In genomic region chr17:42189651-42189965, GRCh38 we compare ENCODE assay signal across 19 cellular contexts. TPM values are rescaled to one million over a fixed set of nuclear protein-coding genes. Genes with fewer than 3 reads are reported as not detected.
DNase-seq lines count a peak whose midpoint lies in the region; ATAC-seq and TF ChIP-seq lines count a peak whose summit lies in the region.
"Had no signal": no experiment of that assay in that cellular context is flagged by ENCODE, and none has a peak within 500 bp of the region (broad histone marks: within the 10 kb centered on the region; RNA-seq: fewer than 3 reads in every experiment).

No MANE protein-coding gene starts in this region.

- peaks cover 26% of the 10 kb centered on the region for H3K4me1 Mint-ChIP-seq in GM23338
- peaks cover 80% of the 10 kb centered on the region for H3K4me1 Mint-ChIP-seq in dendritic cell treated with granulocyte-macrophage colony-stimulating factor and Interleukin-4, amounts not matched to agents 40 ng/mL and 50 ng/mL, for 4 days (ENCODE audit: low read depth)

- in situ Hi-C loops in GM13977 (cut with MboI; ENCODE audit: low pct_unique_long_range_greater_than_20kb, low sequenced_read_pairs, unreplicated experiment): no loop called here

- H3K27ac ChIP-seq in BLaER1: peak overlapping the region; percentile 13; the same call in 1 of the 2 replicates
- H3K27ac ChIP-seq in GM23338 (ENCODE audit: low read depth): no peak overlapping the region
- peak overlapping the region in 3 of 8 donors; percentile 28 to 66 (median 28) for H3K27ac ChIP-seq in spleen

- no peak overlapping the region for H3K4me3 Mint-ChIP-seq in GM23338
- no peak overlapping the region for H3K4me3 Mint-ChIP-seq in dendritic cell treated with granulocyte-macrophage colony-stimulating factor and Interleukin-4, amounts not matched to agents 40 ng/mL and 50 ng/mL, for 4 days

- H3K36me3 ChIP-seq in BLaER1 (peaks cover 16% of the 10 kb centered on the region; the same call in 1 of the 2 replicates), GM23338 (ENCODE audit: insufficient read depth) (no peaks in the 10 kb centered on the region), spleen (peaks cover 0 to 36% (median 8%) of the 10 kb centered on the region in 6 donors)
- H3K36me3 ChIP-seq: BE2C had no signal

- no peaks in the 10 kb centered on the region for H3K79me2 ChIP-seq in GM23338 (replicated peaks; ENCODE audit: insufficient read depth)

- H3K27ac Mint-ChIP-seq in GM23338: no peak overlapping the region
- H3K27ac Mint-ChIP-seq in dendritic cell treated with granulocyte-macrophage colony-stimulating factor and Interleukin-4, amounts not matched to agents 40 ng/mL and 50 ng/mL, for 4 days: peak overlapping the region; percentile 75
- H3K27ac Mint-ChIP-seq: CD4-positive, alpha-beta memory T cell had no signal

- H3K27me3 ChIP-seq in BLaER1 (peaks cover 5% of the 10 kb centered on the region; the same call in 1 of the 2 replicates), GM23338 (ENCODE audit: insufficient read depth) (peaks cover 18% of the 10 kb centered on the region), spleen (replicated peaks in 1 of 7) (no peaks in the 10 kb centered on the region)
- H3K27me3 ChIP-seq: BE2C had no signal

- no peaks in the 10 kb centered on the region for H3K9me2 ChIP-seq in GM23338 (ENCODE audit: insufficient read depth)

- H3K36me3 Mint-ChIP-seq in GM23338 (ENCODE audit: low read depth): no peaks in the 10 kb centered on the region
- peaks cover 50% of the 10 kb centered on the region for H3K36me3 Mint-ChIP-seq in dendritic cell treated with granulocyte-macrophage colony-stimulating factor and Interleukin-4, amounts not matched to agents 40 ng/mL and 50 ng/mL, for 4 days (ENCODE audit: low read depth)
- H3K36me3 Mint-ChIP-seq: CD4-positive, alpha-beta memory T cell had no signal

- intact Hi-C loops in dendritic cell treated with granulocyte-macrophage colony-stimulating factor and Interleukin-4, amounts not matched to agents 40 ng/mL and 50 ng/mL, for 4 days (cut with micrococcal nuclease): no loop called here
- intact Hi-C loops in spleen (cut with DNase I; ENCODE audit: low total_unique reads): loop anchor here (10.0 kb wide), 1 partner anchor 75 kb away; the partner anchor contains the start of gene DHX58

- H3K4me1 ChIP-seq in BLaER1: peaks cover 55% of the 10 kb centered on the region
- peaks cover 12% of the 10 kb centered on the region for H3K4me1 ChIP-seq in GM23338 (ENCODE audit: insufficient read depth)
- H3K4me1 ChIP-seq in spleen: peaks cover 23 to 72% (median 45%) of the 10 kb centered on the region in 6 donors

- no peak for TF ChIP-seq POLR2A in spleen (IDR thresholded peaks at IDR 0.05)

- no peak overlapping the region for H2AFZ ChIP-seq in GM23338

- ATAC-seq in GM23338: 0 out of 3 replicates have a peak, but pooled peaks have one; percentile 6
- ATAC-seq: K562 had no signal

- no peak for TF ChIP-seq CTCF in GM23338 (conservative IDR thresholded peaks at IDR 0.05; ENCODE audit: low read depth in 2 of 2)
- TF ChIP-seq CTCF in spleen (IDR thresholded peaks at IDR 0.05 in 8 of 11, conservative IDR thresholded peaks at IDR 0.05 in 3 of 11): no peak
- TF ChIP-seq CTCF in GM13977 (IDR thresholded peaks at IDR 0.05; ENCODE audit: extremely low read depth, insufficient read depth, missing control alignments): no peak

- peak overlapping the region; percentile 50; the same call in 1 of the 2 replicates for H3K9ac ChIP-seq in BLaER1

- H3K9me3 ChIP-seq in BLaER1 (no peaks in the 10 kb centered on the region), spleen (no peaks in the 10 kb centered on the region)
- H3K9me3 ChIP-seq: BE2C had no signal

- peaks cover 25% of the 10 kb centered on the region for H3K27me3 Mint-ChIP-seq in GM23338 (ENCODE audit: insufficient read depth, low read depth, poor library complexity)
- no peaks in the 10 kb centered on the region for H3K27me3 Mint-ChIP-seq in dendritic cell treated with granulocyte-macrophage colony-stimulating factor and Interleukin-4, amounts not matched to agents 40 ng/mL and 50 ng/mL, for 4 days
- H3K27me3 Mint-ChIP-seq: CD4-positive, alpha-beta memory T cell had no signal

- H3F3A ChIP-seq in GM23338 (replicated peaks; ENCODE audit: low read depth): 0 out of 2 replicates have a peak, but pooled peaks cover 4% of the 10 kb centered on the region

- DNase-seq in GM23338 (ENCODE audit: low spot score) (no peak), spleen (peak; percentile 77), GM13977 (ENCODE audit: low spot score) (no peak), ecto neural progenitor cell (ENCODE audit: low spot score) (no peak), GM03348 (ENCODE audit: low spot score) (no peak)
- DNase-seq: BE2C; CD4-positive, alpha-beta memory T cell; DMS153; DMS79; GDM1; HCEC 1CT; IMR-90 had no signal

- H4K20me1 ChIP-seq in BLaER1 (no peaks in the 10 kb centered on the region), GM23338 (replicated peaks; ENCODE audit: insufficient read depth) (no peaks in the 10 kb centered on the region)

- no peaks in the 10 kb centered on the region for H3K9me3 Mint-ChIP-seq in GM23338
- H3K9me3 Mint-ChIP-seq in dendritic cell treated with granulocyte-macrophage colony-stimulating factor and Interleukin-4, amounts not matched to agents 40 ng/mL and 50 ng/mL, for 4 days: no peaks in the 10 kb centered on the region

- H3K4me3 ChIP-seq in BLaER1 (no peak overlapping the region), GM23338 (no peak overlapping the region), spleen (no peak overlapping the region)
- H3K4me3 ChIP-seq: K562 had no signal

- H3K4me2 ChIP-seq in BLaER1 (peak overlapping the region; percentile 45), GM23338 (no peak overlapping the region)

- WGBS in spleen, 5 donors: 65 to 84% (median 72%) methylated on average over 9 to 11 of the region's 11 CpGs

TF ChIP-seq in GM23338, 12 proteins besides CTCF, POLR2A, EP300 and RAD21:
- TF ChIP-seq ETS1 (IDR thresholded peaks at IDR 0.05): no peak
- TF ChIP-seq EZH2 (IDR thresholded peaks at IDR 0.05; ENCODE audit: low read depth, unreplicated experiment): no peak
- no peak for TF ChIP-seq EZH2phosphoT487 (IDR thresholded peaks at IDR 0.05; ENCODE audit: unreplicated experiment)
- no peak for TF ChIP-seq CREB1 (CRISPR knock-in tag; IDR thresholded peaks at IDR 0.05; ENCODE audit: low read depth)
- no peak for TF ChIP-seq POLR2AphosphoS5 (IDR thresholded peaks at IDR 0.05; ENCODE audit: low read depth)
- TF ChIP-seq ZNF114 (CRISPR knock-in tag; IDR thresholded peaks at IDR 0.05): no peak
- no peak for TF ChIP-seq NANOG (IDR thresholded peaks at IDR 0.05; ENCODE audit: borderline replicate concordance)
- TF ChIP-seq ZNF331 (CRISPR knock-in tag; IDR thresholded peaks at IDR 0.05; ENCODE audit: low read depth): no peak
- TF ChIP-seq JUNB (IDR thresholded peaks at IDR 0.05; ENCODE audit: unreplicated experiment): no peak

RNA-seq across cellular contexts. Expression of gene HCRT, which starts 4.4 kb away (rescaled TPM):
- not detected in 2 replicates for total RNA-seq in GM23338 (2014; rRNA removed; shearing (Covaris generic))
- polyA plus RNA-seq in GM23338 (2016; fragmentation: Nextera tagmentation; extraction: Ambion mirVana) (0.70 TPM in 1 of 2 replicates, not detected in the other), spleen (not detected)
- not detected for total RNA-seq in spleen
- total RNA-seq: A172; CD4-positive, alpha-beta memory T cell; Daoy; H4; IMR-90; K562 had no signal
- polyA plus RNA-seq: CD14-positive monocyte; CD4-positive, alpha-beta memory T cell; IMR-90; K562 had no signal

RNA-seq across cellular contexts. Expression of gene GHDC, which starts 4.7 kb away (rescaled TPM):
- 6.4 and 13.8 TPM in 2 replicates for total RNA-seq in GM23338 (2014; rRNA removed; shearing (Covaris generic))
- 3.0 and 4.0 TPM in 2 replicates for polyA plus RNA-seq in GM23338 (2016; fragmentation: Nextera tagmentation; extraction: Ambion mirVana)
- 100 to 1,000 TPM in 3 of 7 donors, 10 to 100 TPM in 4; 29.4 to 122 (median 58.0) TPM for total RNA-seq in spleen
- polyA plus RNA-seq in spleen: 10 to 100 TPM; 22.0 to 33.1 (median 26.1) TPM

RNA-seq across cellular contexts. Expression of gene KCNH4, which starts 8.7 kb away (rescaled TPM):
- total RNA-seq in GM23338 (2014; rRNA removed; shearing (Covaris generic)): 0.08 and 0.49 TPM in 2 replicates
- polyA plus RNA-seq in GM23338 (2016; fragmentation: Nextera tagmentation; extraction: Ambion mirVana): 0.05 and 0.08 TPM in 2 replicates
- total RNA-seq in spleen: under 1 TPM; 0.17 to 0.52 (median 0.26) TPM
- polyA plus RNA-seq in spleen: under 1 TPM; 0.14 to 0.32 (median 0.15) TPM
- total RNA-seq: A172, IMR-90 had no signal
- polyA plus RNA-seq: CD14-positive monocyte; CD4-positive, alpha-beta memory T cell had no signal

RNA-seq across cellular contexts. Expression of gene RAB5C, which starts 34.8 kb away (rescaled TPM):
- total RNA-seq in GM23338 (2014; rRNA removed; shearing (Covaris generic)): 53.2 and 64.2 TPM in 2 replicates
- polyA plus RNA-seq in GM23338 (2016; fragmentation: Nextera tagmentation; extraction: Ambion mirVana) (23.9 and 28.2 TPM in 2 replicates), spleen (100 to 1,000 TPM in 1 of 3 donors, 10 to 100 TPM in 2; 70.0 to 152 (median 89.2) TPM)
- total RNA-seq in spleen: 100 to 1,000 TPM; 120 to 181 (median 148) TPM
